ENCODE assay signal across 19 cellular contexts in the genomic region with DNA sequence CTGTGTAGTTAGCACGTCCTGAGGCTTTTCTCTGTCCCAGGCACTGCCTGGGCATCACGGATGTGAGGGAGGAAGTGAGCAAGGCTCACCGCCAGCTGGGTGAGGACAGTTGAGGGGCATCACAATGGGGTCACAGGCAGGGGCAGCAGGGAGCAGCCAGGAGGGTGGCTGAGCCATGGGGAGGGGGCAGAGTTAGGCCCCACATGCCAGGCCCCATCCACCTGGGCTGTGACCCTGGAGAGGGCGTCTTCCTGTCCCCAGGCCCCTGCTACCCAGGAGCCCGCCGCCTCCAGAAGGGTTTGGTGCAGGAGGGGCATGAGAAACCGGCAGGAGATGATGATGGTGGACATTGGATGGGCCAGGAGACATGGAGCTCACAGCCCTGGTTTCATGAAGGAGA. TPM values are rescaled to one million over a fixed set of nuclear protein-coding genes. Genes with fewer than 3 reads are reported as not detected.
DNase-seq lines count a peak whose midpoint lies in the region; ATAC-seq and TF ChIP-seq lines count a peak whose summit lies in the region.
"Had no signal": no experiment of that assay in that cellular context is flagged by ENCODE, and none has a peak within 500 bp of the region (broad histone marks: within the 10 kb centered on the region; RNA-seq: fewer than 3 reads in every experiment).

No MANE protein-coding gene starts in this region.

- peak overlapping the region; percentile 81 for H3K27ac ChIP-seq in angular gyrus (ENCODE audit: low read depth, low read length)
- no peak overlapping the region for H3K27ac ChIP-seq in left lung
- peak overlapping the region; percentile 59 for H3K27ac ChIP-seq in temporal lobe (ENCODE audit: low read depth, low read length)

- H3K36me3 Mint-ChIP-seq in nephron progenitor cell (ENCODE audit: low read depth), result peaks cover 17% of the 10 kb centered on the region

- DNase-seq in BE2C, result peak; percentile 3
- DNase-seq in left lung, result peak; percentile 15 to 43
- DNase-seq in HCEC 1CT, result no peak
- no peak for DNase-seq in effector CD8-positive, alpha-beta T cell (lab: John Stamatoyannopoulos, UW)
- no peak for DNase-seq in nephron progenitor cell
- DNase-seq: CD4-positive, CD25-positive, alpha-beta regulatory T cell; DMS79; H7; HFFc6; Kasumi-1; NCI-H1694 treated with DMSO at 0.1 percent for 48 hours; NCI-H2081 treated with DMSO at 0.1 percent for 48 hours; NCI-H446 treated with DMSO at 0.1 percent for 48 hours; NCI-H526 treated with DMSO at 0.1 percent for 48 hours; SIG-M5 had no signal

- H3K9me3 ChIP-seq in BE2C, result no peaks in the 10 kb centered on the region
- no peaks in the 10 kb centered on the region for H3K9me3 ChIP-seq in left lung

- H3K4me1 ChIP-seq in BE2C, result no peaks in the 10 kb centered on the region
- peaks cover 0 to 5% of the 10 kb centered on the region in 2 donors for H3K4me1 ChIP-seq in left lung

- TF ChIP-seq CTCF in BE2C (IDR thresholded peaks at IDR 0.05; ENCODE audit: low read depth, low read length), result no peak
- no peak for TF ChIP-seq CTCF in left lung (IDR thresholded peaks at IDR 0.05)
- TF ChIP-seq CTCF in nephron progenitor cell (IDR thresholded peaks at IDR 0.05), result no peak

- H3K27me3 Mint-ChIP-seq in nephron progenitor cell (ENCODE audit: low read depth, poor library complexity), result peaks cover 72% of the 10 kb centered on the region
- H3K27me3 Mint-ChIP-seq: CD4-positive, CD25-positive, alpha-beta regulatory T cell had no signal

- no peak overlapping the region for H3K4me3 ChIP-seq in BE2C (ENCODE audit: low read depth, low read length)
- no peak overlapping the region for H3K4me3 ChIP-seq in left lung

- H3K4me1 Mint-ChIP-seq in nephron progenitor cell, result peaks cover 46% of the 10 kb centered on the region

- no peak overlapping the region for H3K27ac Mint-ChIP-seq in nephron progenitor cell
- H3K27ac Mint-ChIP-seq: CD4-positive, CD25-positive, alpha-beta regulatory T cell; HFFc6 had no signal

- H3K36me3 ChIP-seq in BE2C, result no peaks in the 10 kb centered on the region
- H3K36me3 ChIP-seq in left lung, result peaks cover 0 to 5% of the 10 kb centered on the region in 2 donors

- no peak overlapping the region for H3K4me3 Mint-ChIP-seq in nephron progenitor cell
- H3K4me3 Mint-ChIP-seq: HFFc6 had no signal

- intact Hi-C loops in left lung (cut with DNase I), result no loop called here

- no peak for ATAC-seq in left lung

- no peaks in the 10 kb centered on the region for H3K9me3 Mint-ChIP-seq in nephron progenitor cell
- H3K9me3 Mint-ChIP-seq: CD4-positive, CD25-positive, alpha-beta regulatory T cell; HFFc6 had no signal

- no peaks in the 10 kb centered on the region for H3K27me3 ChIP-seq in BE2C
- peaks cover 0 to 11% of the 10 kb centered on the region in 2 donors for H3K27me3 ChIP-seq in left lung

RNA-seq across cellular contexts. Expression of a gene that starts 56.8 kb away (rescaled TPM):
- 1.6 TPM for polyA plus RNA-seq in BE2C (2012; ENCODE audit: insufficient read depth, insufficient read length, low read depth)
- not detected for total RNA-seq in left lung
- total RNA-seq in temporal lobe, result 0.49 TPM
- total RNA-seq: A673; CD4-positive, CD25-positive, alpha-beta regulatory T cell; HFFc6; MCF 10A had no signal
- polyA plus RNA-seq: CD4-positive, CD25-positive, alpha-beta regulatory T cell had no signal

Comparison
In these comparisons a context has a peak if more than half of its experiments do, and no peak if none do; other contexts are left out.
1. DNase-seq: peak in BE2C (single experiment) and left lung (2 of 2); none in HCEC 1CT (single experiment), effector CD8-positive, alpha-beta T cell (single experiment) and nephron progenitor cell (single experiment).
2. H3K27ac ChIP-seq: peak in angular gyrus (single experiment) and temporal lobe (single experiment); none in left lung (0 of 2).